ENCODE assay signal across 1 cellular context in genomic region chr17:4548721-4549531, GRCh38.
A peak's percentile ranks its signal among the peaks of the same experiment; 100 is the strongest.
TF ChIP-seq lines count a peak whose summit lies in the region.

No MANE protein-coding gene starts in this region.

TF ChIP-seq in HepG2, 621 proteins besides CTCF, POLR2A, EP300 and RAD21:
- TF ChIP-seq, protein P1, sequence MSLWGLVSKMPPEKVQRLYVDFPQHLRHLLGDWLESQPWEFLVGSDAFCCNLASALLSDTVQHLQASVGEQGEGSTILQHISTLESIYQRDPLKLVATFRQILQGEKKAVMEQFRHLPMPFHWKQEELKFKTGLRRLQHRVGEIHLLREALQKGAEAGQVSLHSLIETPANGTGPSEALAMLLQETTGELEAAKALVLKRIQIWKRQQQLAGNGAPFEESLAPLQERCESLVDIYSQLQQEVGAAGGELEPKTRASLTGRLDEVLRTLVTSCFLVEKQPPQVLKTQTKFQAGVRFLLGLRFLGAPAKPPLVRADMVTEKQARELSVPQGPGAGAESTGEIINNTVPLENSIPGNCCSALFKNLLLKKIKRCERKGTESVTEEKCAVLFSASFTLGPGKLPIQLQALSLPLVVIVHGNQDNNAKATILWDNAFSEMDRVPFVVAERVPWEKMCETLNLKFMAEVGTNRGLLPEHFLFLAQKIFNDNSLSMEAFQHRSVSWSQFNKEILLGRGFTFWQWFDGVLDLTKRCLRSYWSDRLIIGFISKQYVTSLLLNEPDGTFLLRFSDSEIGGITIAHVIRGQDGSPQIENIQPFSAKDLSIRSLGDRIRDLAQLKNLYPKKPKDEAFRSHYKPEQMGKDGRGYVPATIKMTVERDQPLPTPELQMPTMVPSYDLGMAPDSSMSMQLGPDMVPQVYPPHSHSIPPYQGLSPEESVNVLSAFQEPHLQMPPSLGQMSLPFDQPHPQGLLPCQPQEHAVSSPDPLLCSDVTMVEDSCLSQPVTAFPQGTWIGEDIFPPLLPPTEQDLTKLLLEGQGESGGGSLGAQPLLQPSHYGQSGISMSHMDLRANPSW (CRISPR knock-in tag; IDR thresholded peaks at IDR 0.05; ENCODE audit: borderline replicate concordance), result no peak
- TF ChIP-seq AGO2 (optimal IDR thresholded peaks at IDR 0.05; ENCODE audit: low read depth, low read length), result peak; percentile 40
